ENCODE assay signal across 9 cellular contexts in the genomic region with DNA sequence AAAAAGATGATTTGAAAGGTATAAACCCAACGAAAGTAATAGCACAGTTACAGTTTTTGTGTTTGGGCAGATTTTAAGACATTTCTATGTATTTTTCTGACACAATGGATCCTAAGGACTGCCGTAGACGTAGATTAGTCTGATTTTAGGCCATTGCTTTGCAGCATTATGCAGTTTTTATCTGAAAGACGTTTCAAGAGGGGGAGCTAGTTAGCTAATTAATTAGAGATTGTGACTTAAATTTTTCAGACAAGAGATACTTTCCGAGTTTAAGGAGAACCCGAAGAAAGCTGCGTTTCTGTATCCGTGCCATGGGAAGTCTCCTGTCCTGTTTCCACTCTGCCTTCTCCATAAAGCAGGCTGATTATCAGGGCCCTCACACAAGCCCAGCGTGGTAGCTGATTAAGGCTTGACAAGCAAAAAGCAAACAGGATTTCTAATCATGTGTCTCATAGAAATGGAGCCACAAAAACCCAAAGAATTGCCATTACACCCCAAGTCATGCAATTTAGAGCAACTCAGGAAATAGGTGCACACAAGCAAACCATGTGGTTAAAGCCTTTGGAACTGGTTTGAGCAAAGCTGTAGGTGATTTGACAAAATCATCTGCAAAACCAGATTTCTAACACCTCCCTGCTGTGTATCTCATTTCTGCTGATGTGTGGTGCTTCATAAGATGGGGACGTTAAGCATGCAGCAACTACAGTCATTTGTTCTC.
A peak's percentile ranks its signal among the peaks of the same experiment; 100 is the strongest.
DNase-seq lines count a peak whose midpoint lies in the region; ATAC-seq and TF ChIP-seq lines count a peak whose summit lies in the region.
"Had no signal": no experiment of that assay in that cellular context is flagged by ENCODE, and none has a peak within 500 bp of the region (broad histone marks: within the 10 kb centered on the region; RNA-seq: fewer than 3 reads in every experiment).

No MANE protein-coding gene starts in this region.

- H3K9me3 ChIP-seq in vagina, result no peaks in the 10 kb centered on the region

- no peaks in the 10 kb centered on the region for H3K36me3 ChIP-seq in vagina

- intact Hi-C loops in activated CD4-positive, alpha-beta memory T cell treated with anti-CD3 and anti-CD28 coated beads for 36 hours (cut with micrococcal nuclease), result loop anchor here (1.0 to 5.0 kb wide), 6 partner anchors 30 to 817 kb away; no protein-coding TSS in a partner anchor
- intact Hi-C loops in vagina (cut with DNase I), result no loop called here

- POLR2A ChIA-PET in activated CD4-positive, alpha-beta memory T cell treated with anti-CD3 and anti-CD28 coated beads for 36 hours (lab: Charles Lee), result interaction anchor here (1.2 to 3.0 kb wide), 6 partner anchors 9 to 957 kb away, joined by 3 to 18 read pairs (median 3); partner anchors contain the start of gene ID2

- no peak for TF ChIP-seq POLR2A in vagina (IDR thresholded peaks at IDR 0.05)

- peak in 2 of 3 experiments; percentile 8 to 15 for TF ChIP-seq CTCF in vagina (IDR thresholded peaks at IDR 0.05)
- no peak for TF ChIP-seq CTCF in omental fat pad (IDR thresholded peaks at IDR 0.05)

- peak; percentile 19 for DNase-seq in stimulated activated CD4-positive, alpha-beta T cell treated with anti-CD3 and anti-CD28 coated beads, Interleukin-4, amount 100 ng/mL, for 24 hours
- no peak for DNase-seq in stimulated activated CD4-positive, alpha-beta T cell treated with anti-CD3 and anti-CD28 coated beads, Interleukin-2, amount 100 ng/mL, for 24 hours
- DNase-seq in activated CD4-positive, alpha-beta memory T cell treated with anti-CD3 and anti-CD28 coated beads for 36 hours, result peak; percentile 46
- DNase-seq in inferior parietal cortex (ENCODE audit: extremely low spot score), result peak; percentile 24
- no peak for DNase-seq in vagina (ENCODE audit: extremely low spot score in 2 of 2)
- DNase-seq in omental fat pad (ENCODE audit: low spot score), result no peak
- DNase-seq in stimulated activated CD4-positive, alpha-beta T cell treated with anti-CD3 and anti-CD28 coated beads, Interleukin-1b, Interleukin-23, amount 100 ng/mL, for 48 hours, result no peak
- DNase-seq in germinal center (ENCODE audit: low spot score), result no peak
- DNase-seq: NCI-H526 treated with DMSO at 0.1 percent for 48 hours had no signal

- peak overlapping the region; percentile 80 for H3K27ac Mint-ChIP-seq in activated CD4-positive, alpha-beta memory T cell treated with anti-CD3 and anti-CD28 coated beads for 36 hours

- no peak overlapping the region for H3K27ac ChIP-seq in vagina

- no peak for ATAC-seq in omental fat pad (ENCODE audit: low FRiP score)

- H3K4me3 Mint-ChIP-seq in activated CD4-positive, alpha-beta memory T cell treated with anti-CD3 and anti-CD28 coated beads for 36 hours, result peak overlapping the region; percentile 68

- H3K9me3 Mint-ChIP-seq in activated CD4-positive, alpha-beta memory T cell treated with anti-CD3 and anti-CD28 coated beads for 36 hours, result no peaks in the 10 kb centered on the region

- no peak overlapping the region for H3K4me3 ChIP-seq in vagina

- peaks cover 29% of the 10 kb centered on the region for H3K36me3 Mint-ChIP-seq in activated CD4-positive, alpha-beta memory T cell treated with anti-CD3 and anti-CD28 coated beads for 36 hours

- CTCF ChIA-PET in activated CD4-positive, alpha-beta memory T cell treated with anti-CD3 and anti-CD28 coated beads for 36 hours (lab: Charles Lee), result interaction anchor here (0.7 to 1.9 kb wide), 5 partner anchors 100 to 956 kb away, joined by 3 to 7 read pairs (median 4); partner anchors contain the start of gene ID2

- H3K27me3 ChIP-seq in vagina, result no peaks in the 10 kb centered on the region

- H3K27me3 Mint-ChIP-seq in activated CD4-positive, alpha-beta memory T cell treated with anti-CD3 and anti-CD28 coated beads for 36 hours, result no peaks in the 10 kb centered on the region

- no peaks in the 10 kb centered on the region for H3K4me1 ChIP-seq in vagina

- H3K4me1 Mint-ChIP-seq in activated CD4-positive, alpha-beta memory T cell treated with anti-CD3 and anti-CD28 coated beads for 36 hours (ENCODE audit: low read depth), result peaks cover 36% of the 10 kb centered on the region

Comparison
In these comparisons a context has a peak if more than half of its experiments do, and no peak if none do; other contexts are left out.
1. DNase-seq: peak in stimulated activated CD4-positive, alpha-beta T cell treated with anti-CD3 and anti-CD28 coated beads, Interleukin-4, amount 100 ng/mL, for 24 hours (single experiment), activated CD4-positive, alpha-beta memory T cell treated with anti-CD3 and anti-CD28 coated beads for 36 hours (single experiment) and inferior parietal cortex (single experiment); none in stimulated activated CD4-positive, alpha-beta T cell treated with anti-CD3 and anti-CD28 coated beads, Interleukin-2, amount 100 ng/mL, for 24 hours (0 of 2), vagina (0 of 2), omental fat pad (single experiment), stimulated activated CD4-positive, alpha-beta T cell treated with anti-CD3 and anti-CD28 coated beads, Interleukin-1b, Interleukin-23, amount 100 ng/mL, for 48 hours (single experiment) and germinal center (single experiment).
2. CTCF ChIP-seq: peak in vagina (2 of 3); none in omental fat pad (0 of 3).